In the genomic region with DNA sequence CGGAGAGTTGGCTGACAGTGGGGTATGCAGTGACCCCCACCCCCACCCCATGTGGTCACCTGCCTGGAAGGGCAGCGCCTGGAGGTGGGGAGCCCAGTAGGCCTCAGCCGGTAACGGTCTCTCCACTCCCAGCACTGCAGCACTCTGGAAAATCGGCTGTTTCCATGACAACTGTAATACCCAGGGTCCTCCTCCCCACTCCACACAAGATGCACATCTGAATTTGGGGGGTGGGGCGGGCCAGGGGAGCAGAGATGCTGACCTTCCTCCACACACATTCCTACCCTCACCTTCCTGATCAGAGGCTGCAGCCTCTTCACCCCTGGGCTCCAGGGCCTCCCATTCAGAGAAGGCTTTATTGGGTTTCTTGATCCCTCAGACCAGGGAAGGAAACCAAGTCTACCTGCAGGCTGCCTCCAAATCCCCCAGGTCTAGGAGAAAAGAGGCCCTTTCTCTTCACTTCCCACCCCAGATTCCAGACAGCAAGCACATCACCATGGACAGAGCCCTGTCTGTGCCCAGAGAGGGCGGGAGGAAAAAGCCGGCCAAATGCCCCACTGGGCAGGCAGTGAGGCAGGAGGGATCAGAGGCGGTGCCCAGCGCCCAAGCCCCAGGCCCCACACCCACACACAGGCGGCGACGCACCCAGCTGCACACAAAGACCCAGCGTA, we compare ENCODE assay signal across 13 cellular contexts. TPM values are rescaled to one million over a fixed set of nuclear protein-coding genes. Genes with fewer than 3 reads are reported as not detected.
DNase-seq lines count a peak whose midpoint lies in the region; TF ChIP-seq lines count a peak whose summit lies in the region.
"Had no signal": no experiment of that assay in that cellular context is flagged by ENCODE, and none has a peak within 500 bp of the region (broad histone marks: within the 10 kb centered on the region; RNA-seq: fewer than 3 reads in every experiment).

No MANE protein-coding gene starts in this region.

- H3K27me3 Mint-ChIP-seq in H9 (ENCODE audit: low read depth) (peaks cover 38% of the 10 kb centered on the region), immature natural killer cell (ENCODE audit: low read depth in 3 of 3) (peaks cover 0 to 3% (median 0%) of the 10 kb centered on the region in 3 donors)

- H3K9me3 ChIP-seq in H9 (ENCODE audit: control insufficient read depth, low read depth, low read length) (no peaks in the 10 kb centered on the region), adipocyte (ENCODE audit: control insufficient read depth, low read length) (no peaks in the 10 kb centered on the region), skeletal muscle satellite cell (replicated peaks; ENCODE audit: low read length) (no peaks in the 10 kb centered on the region), ascending aorta (no peaks in the 10 kb centered on the region)

- H3K36me3 Mint-ChIP-seq in H9 (ENCODE audit: insufficient read depth in 1 of 3, low read depth in 3 of 3), result peaks cover 0 to 3% (median 0%) of the 10 kb centered on the region in 3 experiments; a peak in 1 of 7 replicates
- no peaks in the 10 kb centered on the region for H3K36me3 Mint-ChIP-seq in immature natural killer cell

- H3K4me3 ChIP-seq in adipocyte (ENCODE audit: low read length) (peak overlapping the region; percentile 23), skeletal muscle satellite cell (ENCODE audit: low read length) (peak overlapping the region; percentile 30), ascending aorta (peak overlapping the region in 1 of 2 donors; percentile 49)

- no peak overlapping the region for H2BK15ac ChIP-seq in H9 (ENCODE audit: low read depth, low read length)

- H2AK5ac ChIP-seq in H9 (ENCODE audit: insufficient read length, low read length), result no peak overlapping the region

- no peaks in the 10 kb centered on the region for H3K79me2 ChIP-seq in H9 (ENCODE audit: insufficient read depth, low read length)

- peaks cover 11% of the 10 kb centered on the region for H3K23me2 ChIP-seq in H9 (ENCODE audit: insufficient read length, low read depth, low read length, poor library complexity, severe bottlenecking)

- H3K4me1 ChIP-seq in H9 (ENCODE audit: insufficient read depth, low read length) (no peaks in the 10 kb centered on the region), adipocyte (ENCODE audit: control insufficient read depth, insufficient read depth, low read length) (no peaks in the 10 kb centered on the region), skeletal muscle satellite cell (ENCODE audit: control insufficient read depth, insufficient read depth, low read length) (peaks cover 5% of the 10 kb centered on the region), ascending aorta (peaks cover 4% of the 10 kb centered on the region in 2 donors)

- no peak overlapping the region for H2AFZ ChIP-seq in H9 (ENCODE audit: low read length)

- H3K4me3 Mint-ChIP-seq in H9 (peak overlapping the region; percentile 57 to 77), immature natural killer cell (peak overlapping the region in 2 of 5 donors; percentile 27 to 53)
- H3K4me3 Mint-ChIP-seq: T-helper 17 cell had no signal

- no CpG with 5 or more reads among the region's 14 CpGs for WGBS in H9 (ENCODE audit: extremely low coverage, insufficient read length, low lambda C conversion rate)

- no peak overlapping the region for H3T11ph ChIP-seq in H9 (ENCODE audit: low read length)

- H4K91ac ChIP-seq in H9 (ENCODE audit: insufficient read length, low read depth, low read length), result no peak overlapping the region

- H3K4me1 Mint-ChIP-seq in H9, result peaks cover 8 to 20% of the 10 kb centered on the region in 2 experiments
- H3K4me1 Mint-ChIP-seq in immature natural killer cell, result peaks cover 29 to 30% of the 10 kb centered on the region in 2 donors

- no peak overlapping the region for H4K5ac ChIP-seq in H9 (ENCODE audit: insufficient read length, low read depth, low read length)

- H3K4me2 ChIP-seq in H9 (ENCODE audit: insufficient read depth, insufficient read length, low read length), result peak overlapping the region; percentile 54
- peak overlapping the region; percentile 52 for H3K4me2 ChIP-seq in skeletal muscle satellite cell (ENCODE audit: low read length)

- H3K36me3 ChIP-seq in adipocyte (ENCODE audit: control insufficient read depth, insufficient read depth, low read length, severe bottlenecking), result no peaks in the 10 kb centered on the region
- no peaks in the 10 kb centered on the region for H3K36me3 ChIP-seq in skeletal muscle satellite cell (ENCODE audit: insufficient read depth, low read length)
- peaks cover 14 to 29% of the 10 kb centered on the region in 2 donors for H3K36me3 ChIP-seq in ascending aorta

- no peak overlapping the region for H4K8ac ChIP-seq in H9 (replicated peaks; ENCODE audit: insufficient read length, low read depth, low read length)

- H3K79me1 ChIP-seq in H9 (ENCODE audit: insufficient read depth, low read depth, low read length, poor library complexity, severe bottlenecking), result no peaks in the 10 kb centered on the region

- H3K23ac ChIP-seq in H9 (ENCODE audit: insufficient read length, low read depth, low read length), result no peak overlapping the region

- no peaks in the 10 kb centered on the region for H4K20me1 ChIP-seq in H9 (ENCODE audit: control insufficient read depth, insufficient read depth, insufficient read length)

- H3K27ac ChIP-seq in H9 (ENCODE audit: insufficient read length, low read depth, low read length), result no peak overlapping the region
- no peak overlapping the region for H3K27ac ChIP-seq in ascending aorta
- H3K27ac ChIP-seq: C4-2B had no signal

- H3K9me3 Mint-ChIP-seq in H9 (no peaks in the 10 kb centered on the region), immature natural killer cell (peaks cover 0 to 1% (median 0%) of the 10 kb centered on the region in 6 donors)

- no peak overlapping the region for H2BK5ac ChIP-seq in H9 (ENCODE audit: insufficient read length, low read length)

- intact Hi-C loops in ascending aorta (cut with DNase I), result no loop called here

- H3K14ac ChIP-seq in H9 (ENCODE audit: insufficient read depth, low read length), result no peak overlapping the region

- H3K4ac ChIP-seq in H9 (ENCODE audit: low read depth, low read length), result no peak overlapping the region

- no peak overlapping the region for H3K56ac ChIP-seq in H9 (ENCODE audit: insufficient read length, low read depth, low read length)

- DNase-seq in H9 (no peak), adipocyte (ENCODE audit: low read depth) (peak; percentile 12), iPS-NIHi11 (ENCODE audit: low spot score) (peak; percentile 51), immature natural killer cell (no peak), ascending aorta (ENCODE audit: low spot score in 2 of 2) (no peak), COLO668 (lab: John Stamatoyannopoulos, UW; ENCODE audit: unreplicated experiment) (no peak)
- no peak for DNase-seq in activated naive CD4-positive, alpha-beta T cell treated with anti-CD3 and anti-CD28 coated beads, Interleukin-2, amount 50 U/mL, for 16 hours
- DNase-seq: stimulated activated CD4-positive, alpha-beta T cell treated with anti-CD3 and anti-CD28 coated beads, Interleukin-4, amount 100 ng/mL, for 1 hour; stimulated activated naive CD4-positive, alpha-beta T cell treated with Interleukin-2 at 50 U/mL for 16 hours; T-helper 17 cell had no signal

- H2BK20ac ChIP-seq in H9 (ENCODE audit: low read depth, low read length, poor library complexity, severe bottlenecking), result no peak overlapping the region

- H3K18ac ChIP-seq in H9 (ENCODE audit: insufficient read length, low read depth, low read length), result no peak overlapping the region

- H3K9ac ChIP-seq in H9 (ENCODE audit: extremely low read depth, insufficient read length, low read length), result no peak overlapping the region
- no peak overlapping the region for H3K9ac ChIP-seq in adipocyte (ENCODE audit: low read length)
- no peak overlapping the region for H3K9ac ChIP-seq in skeletal muscle satellite cell (ENCODE audit: low read depth, low read length)

- TF ChIP-seq CTCF in H9 (conservative IDR thresholded peaks at IDR 0.05) (no peak), ascending aorta (IDR thresholded peaks at IDR 0.05) (no peak)

- H3K27me3 ChIP-seq in H9 (ENCODE audit: insufficient read depth, low read length) (peaks cover 36% of the 10 kb centered on the region), adipocyte (replicated peaks; ENCODE audit: control insufficient read depth, insufficient read depth, low read length) (peaks cover 32% of the 10 kb centered on the region), skeletal muscle satellite cell (ENCODE audit: control insufficient read depth, insufficient read depth, low read length) (peaks cover 38% of the 10 kb centered on the region), ascending aorta (no peaks in the 10 kb centered on the region)

- H3K27ac Mint-ChIP-seq in H9, result no peak overlapping the region
- peak overlapping the region in 3 of 6 donors; percentile 43 to 60 (median 57) for H3K27ac Mint-ChIP-seq in immature natural killer cell
- H3K27ac Mint-ChIP-seq: T-helper 17 cell had no signal

- no peak overlapping the region for H2BK120ac ChIP-seq in H9 (ENCODE audit: low read depth, low read length, poor library complexity, severe bottlenecking)

- H2BK12ac ChIP-seq in H9 (ENCODE audit: insufficient read length, low read depth, low read length), result no peak overlapping the region

RNA-seq across cellular contexts. Expression of gene SLC22A12, which starts 46.5 kb away (rescaled TPM):
- total RNA-seq in H9 (2021) (not detected in 2 replicates), ascending aorta (not detected)
- not detected in 2 replicates for total RNA-seq in skeletal muscle satellite cell (2012; rRNA removed)
- not detected for polyA plus RNA-seq in immature natural killer cell
- total RNA-seq: pulmonary artery endothelial cell, T-helper 17 cell had no signal

Comparison
In these comparisons a context has a peak if more than half of its experiments do, and no peak if none do; other contexts are left out.
1. DNase-seq: peak in adipocyte (single experiment) and iPS-NIHi11 (single experiment); none in H9 (single experiment), activated naive CD4-positive, alpha-beta T cell treated with anti-CD3 and anti-CD28 coated beads, Interleukin-2, amount 50 U/mL, for 16 hours (single experiment), immature natural killer cell (0 of 3), ascending aorta (0 of 2) and COLO668 (single experiment).